ENCODE assay signal across 17 cellular contexts in genomic region chr4:159297088-159297487, GRCh38.
DNase-seq lines count a peak whose midpoint lies in the region; ATAC-seq and TF ChIP-seq lines count a peak whose summit lies in the region.
"Had no signal": no experiment of that assay in that cellular context is flagged by ENCODE, and none has a peak within 500 bp of the region (broad histone marks: within the 10 kb centered on the region; RNA-seq: fewer than 3 reads in every experiment).

No MANE protein-coding gene starts in this region.

- 43 to 51% methylated on average over 4 of the region's 4 CpGs for WGBS in tibial nerve, 2 donors

- H3K9me3 Mint-ChIP-seq in Calu3 (ENCODE audit: low read depth, unreplicated experiment) (no peaks in the 10 kb centered on the region), HFFc6 (no peaks in the 10 kb centered on the region)

- no peak for TF ChIP-seq CTCF in Calu3 (IDR thresholded peaks at IDR 0.05; ENCODE audit: unreplicated experiment)
- no peak for TF ChIP-seq CTCF in HFFc6 (IDR thresholded peaks at IDR 0.05)
- TF ChIP-seq CTCF in astrocyte of the cerebellum (IDR thresholded peaks at IDR 0.05; ENCODE audit: low read depth, low read length, missing control alignments), result peak; percentile 15
- peak in 1 of 5 experiments; percentile 12 for TF ChIP-seq CTCF in tibial nerve (IDR thresholded peaks at IDR 0.05)

- intact Hi-C loops in Calu3 (cut with micrococcal nuclease; ENCODE audit: unreplicated experiment), result loop anchor here (5.0 kb wide), 2 partner anchors 70 to 150 kb away; no protein-coding TSS in a partner anchor
- intact Hi-C loops in sciatic nerve (cut with DNase I), result no loop called here

- CTCF ChIA-PET in Calu3 (lab: Charles Lee), result no interaction called here

- H3K27me3 Mint-ChIP-seq in Calu3 (ENCODE audit: unreplicated experiment) (no peaks in the 10 kb centered on the region), HFFc6 (ENCODE audit: insufficient read depth) (no peaks in the 10 kb centered on the region; the same call in 1 of the 2 replicates)
- H3K27me3 Mint-ChIP-seq: activated CD8-positive, alpha-beta memory T cell treated with anti-CD3 and anti-CD28 coated beads, Interleukin-2, amount 10 ng/mL, durations not matched to agents 7 days and 5 days had no signal

- H3K4me1 Mint-ChIP-seq in Calu3 (ENCODE audit: low read depth, unreplicated experiment), result peaks cover 47% of the 10 kb centered on the region
- H3K4me1 Mint-ChIP-seq in HFFc6 (ENCODE audit: low read depth), result peaks cover 62% of the 10 kb centered on the region
- H3K4me1 Mint-ChIP-seq: activated CD8-positive, alpha-beta memory T cell treated with anti-CD3 and anti-CD28 coated beads, Interleukin-2, amount 10 ng/mL, durations not matched to agents 7 days and 5 days had no signal

- H3K4me3 Mint-ChIP-seq in Calu3 (ENCODE audit: low read depth, unreplicated experiment), result peak overlapping the region; percentile 14
- no peak overlapping the region for H3K4me3 Mint-ChIP-seq in HFFc6
- H3K4me3 Mint-ChIP-seq: activated CD8-positive, alpha-beta memory T cell treated with anti-CD3 and anti-CD28 coated beads, Interleukin-2, amount 10 ng/mL, durations not matched to agents 7 days and 5 days had no signal

- H3K27me3 ChIP-seq in tibial nerve, result no peaks in the 10 kb centered on the region
- H3K27me3 ChIP-seq: heart left ventricle, testis had no signal

- no peaks in the 10 kb centered on the region for H3K9me3 ChIP-seq in tibial nerve
- H3K9me3 ChIP-seq: heart left ventricle, testis had no signal

- H3K36me3 ChIP-seq in tibial nerve, result no peaks in the 10 kb centered on the region
- H3K36me3 ChIP-seq: heart left ventricle had no signal

- H3K4me3 ChIP-seq in astrocyte of the cerebellum (ENCODE audit: low read depth, low read length) (no peak overlapping the region), tibial nerve (no peak overlapping the region)
- H3K4me3 ChIP-seq: coronary artery, heart left ventricle, testis had no signal

- H3K27ac Mint-ChIP-seq in Calu3 (ENCODE audit: unreplicated experiment), result peak overlapping the region; percentile 64
- H3K27ac Mint-ChIP-seq in HFFc6, result peak overlapping the region; percentile 69
- H3K27ac Mint-ChIP-seq: activated CD8-positive, alpha-beta memory T cell treated with anti-CD3 and anti-CD28 coated beads, Interleukin-2, amount 10 ng/mL, durations not matched to agents 7 days and 5 days had no signal

- no peak overlapping the region for H3K27ac ChIP-seq in tibial nerve
- H3K27ac ChIP-seq: coronary artery, heart left ventricle, testis had no signal

- peaks cover 0 to 44% (median 0%) of the 10 kb centered on the region in 4 donors for H3K4me1 ChIP-seq in tibial nerve
- H3K4me1 ChIP-seq: testis had no signal

- no peak for TF ChIP-seq POLR2A in tibial nerve (IDR thresholded peaks at IDR 0.05)

- ATAC-seq in sciatic nerve, result no peak
- ATAC-seq: activated CD8-positive, alpha-beta memory T cell treated with anti-CD3 and anti-CD28 coated beads, Interleukin-2, amount 10 ng/mL, durations not matched to agents 7 days and 5 days had no signal

- TF ChIP-seq EP300 in tibial nerve (IDR thresholded peaks at IDR 0.05), result no peak

- DNase-seq in Calu3 (no peak), HFFc6 (no peak), astrocyte of the cerebellum (ENCODE audit: low read depth) (no peak), iris pigment epithelial cell (ENCODE audit: low read depth) (peak; percentile 59), tibial nerve (ENCODE audit: low spot score in 2 of 2) (no peak), putamen (ENCODE audit: low spot score) (no peak), sciatic nerve (ENCODE audit: low spot score) (no peak)
- DNase-seq in stimulated activated CD4-positive, alpha-beta T cell treated with anti-CD3 and anti-CD28 coated beads, Interleukin-4, amount 100 ng/mL, for 4 hours, result no peak
- DNase-seq: activated CD4-positive, CD25-positive, alpha-beta regulatory T cell treated with anti-CD3 and anti-CD28 coated beads, Interleukin-2, amount 50 U/mL, for 72 hours; activated CD8-positive, alpha-beta memory T cell treated with anti-CD3 and anti-CD28 coated beads, Interleukin-2, amount 10 ng/mL, durations not matched to agents 7 days and 5 days; activated gamma-delta T cell; heart left ventricle; islet precursor cell; SIG-M5; T-helper 9 cell; testis had no signal

- in situ Hi-C loops in astrocyte of the cerebellum (cut with HindIII; ENCODE audit: low sequenced_read_pairs), result no loop called here

- BruUV-seq in Calu3 (replicated peaks; lab: Mats Ljungman, UMichigan), result no TSS peak

- H3K36me3 Mint-ChIP-seq in Calu3 (ENCODE audit: insufficient read depth, unreplicated experiment), result no peaks in the 10 kb centered on the region
- H3K36me3 Mint-ChIP-seq in HFFc6 (ENCODE audit: low read depth), result peaks cover 10% of the 10 kb centered on the region
- H3K36me3 Mint-ChIP-seq: activated CD8-positive, alpha-beta memory T cell treated with anti-CD3 and anti-CD28 coated beads, Interleukin-2, amount 10 ng/mL, durations not matched to agents 7 days and 5 days had no signal
